Comparison of ENCODE assay signal across 2 cellular contexts in the genomic region with DNA sequence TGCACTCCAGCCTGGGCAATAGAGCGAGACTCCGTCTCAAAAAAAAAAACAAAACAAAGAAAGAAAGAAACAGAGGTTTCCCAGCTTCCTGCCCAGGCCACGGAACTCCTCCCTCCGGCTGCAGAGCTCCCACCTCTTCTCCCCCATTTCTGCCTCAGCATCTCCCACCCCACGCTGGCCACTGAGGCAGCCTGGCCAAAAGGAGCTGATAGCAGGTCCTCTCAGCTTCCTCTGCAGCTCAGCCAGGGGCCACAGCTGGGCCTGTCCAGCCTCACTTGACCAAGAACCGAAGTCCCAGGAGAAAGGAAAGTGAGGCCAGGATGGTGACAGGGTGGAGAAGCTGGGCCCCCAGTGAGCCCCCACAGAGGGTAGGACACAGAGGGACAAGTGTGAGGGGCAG.
TF ChIP-seq lines count a peak whose summit lies in the region.

No MANE protein-coding gene starts in this region.

TF ChIP-seq in liver, 16 proteins besides CTCF, POLR2A, EP300 and RAD21:
- TF ChIP-seq EGR1 (IDR thresholded peaks at IDR 0.05; ENCODE audit: low read depth in 2 of 2) = no peak
- TF ChIP-seq MAX (IDR thresholded peaks at IDR 0.05) = no peak
- no peak for TF ChIP-seq HNF4G (IDR thresholded peaks at IDR 0.05)
- TF ChIP-seq NR2F2 (IDR thresholded peaks at IDR 0.05) = no peak
- no peak for TF ChIP-seq SP1 (IDR thresholded peaks at IDR 0.05)
- TF ChIP-seq, protein P1, sequence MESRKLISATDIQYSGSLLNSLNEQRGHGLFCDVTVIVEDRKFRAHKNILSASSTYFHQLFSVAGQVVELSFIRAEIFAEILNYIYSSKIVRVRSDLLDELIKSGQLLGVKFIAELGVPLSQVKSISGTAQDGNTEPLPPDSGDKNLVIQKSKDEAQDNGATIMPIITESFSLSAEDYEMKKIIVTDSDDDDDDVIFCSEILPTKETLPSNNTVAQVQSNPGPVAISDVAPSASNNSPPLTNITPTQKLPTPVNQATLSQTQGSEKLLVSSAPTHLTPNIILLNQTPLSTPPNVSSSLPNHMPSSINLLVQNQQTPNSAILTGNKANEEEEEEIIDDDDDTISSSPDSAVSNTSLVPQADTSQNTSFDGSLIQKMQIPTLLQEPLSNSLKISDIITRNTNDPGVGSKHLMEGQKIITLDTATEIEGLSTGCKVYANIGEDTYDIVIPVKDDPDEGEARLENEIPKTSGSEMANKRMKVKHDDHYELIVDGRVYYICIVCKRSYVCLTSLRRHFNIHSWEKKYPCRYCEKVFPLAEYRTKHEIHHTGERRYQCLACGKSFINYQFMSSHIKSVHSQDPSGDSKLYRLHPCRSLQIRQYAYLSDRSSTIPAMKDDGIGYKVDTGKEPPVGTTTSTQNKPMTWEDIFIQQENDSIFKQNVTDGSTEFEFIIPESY (IDR thresholded peaks at IDR 0.05) = no peak
- TF ChIP-seq GABPA (IDR thresholded peaks at IDR 0.05 in 1 of 2, conservative IDR thresholded peaks at IDR 0.05 in 1 of 2) = no peak
- TF ChIP-seq ATF3 (IDR thresholded peaks at IDR 0.05) = no peak
- no peak for TF ChIP-seq YY1 (IDR thresholded peaks at IDR 0.05)
- TF ChIP-seq HNF4A (conservative IDR thresholded peaks at IDR 0.05) = no peak
- no peak for TF ChIP-seq TAF1 (conservative IDR thresholded peaks at IDR 0.05)
- TF ChIP-seq JUND (IDR thresholded peaks at IDR 0.05) = no peak

TF ChIP-seq in HepG2, 621 proteins besides CTCF, POLR2A, EP300 and RAD21:
- TF ChIP-seq SKI (IDR thresholded peaks at IDR 0.05; ENCODE audit: partially characterized antibody) (no peak), ADNP (CRISPR knock-in tag; IDR thresholded peaks at IDR 0.05) (no peak), ZNF788 (CRISPR knock-in tag; IDR thresholded peaks at IDR 0.05; ENCODE audit: borderline replicate concordance) (no peak), ZNF138 (CRISPR knock-in tag; IDR thresholded peaks at IDR 0.05; ENCODE audit: low read depth) (no peak), HOXA5 (CRISPR knock-in tag; IDR thresholded peaks at IDR 0.05) (no peak), ZNF160 (CRISPR knock-in tag; IDR thresholded peaks at IDR 0.05) (no peak), ZNF407 (CRISPR knock-in tag; IDR thresholded peaks at IDR 0.05; ENCODE audit: not compliant biosample characterization) (no peak), HOXA9 (CRISPR knock-in tag; IDR thresholded peaks at IDR 0.05; ENCODE audit: borderline replicate concordance) (no peak), ZNF552 (CRISPR knock-in tag; IDR thresholded peaks at IDR 0.05; ENCODE audit: borderline replicate concordance) (no peak), U2AF2 (IDR thresholded peaks at IDR 0.05; ENCODE audit: low read depth, low read length) (no peak), ZNF775 (CRISPR knock-in tag; IDR thresholded peaks at IDR 0.05; ENCODE audit: borderline replicate concordance) (no peak), NCOR1 (IDR thresholded peaks at IDR 0.05; ENCODE audit: borderline replicate concordance, low read length) (no peak)
